In the genomic region with DNA sequence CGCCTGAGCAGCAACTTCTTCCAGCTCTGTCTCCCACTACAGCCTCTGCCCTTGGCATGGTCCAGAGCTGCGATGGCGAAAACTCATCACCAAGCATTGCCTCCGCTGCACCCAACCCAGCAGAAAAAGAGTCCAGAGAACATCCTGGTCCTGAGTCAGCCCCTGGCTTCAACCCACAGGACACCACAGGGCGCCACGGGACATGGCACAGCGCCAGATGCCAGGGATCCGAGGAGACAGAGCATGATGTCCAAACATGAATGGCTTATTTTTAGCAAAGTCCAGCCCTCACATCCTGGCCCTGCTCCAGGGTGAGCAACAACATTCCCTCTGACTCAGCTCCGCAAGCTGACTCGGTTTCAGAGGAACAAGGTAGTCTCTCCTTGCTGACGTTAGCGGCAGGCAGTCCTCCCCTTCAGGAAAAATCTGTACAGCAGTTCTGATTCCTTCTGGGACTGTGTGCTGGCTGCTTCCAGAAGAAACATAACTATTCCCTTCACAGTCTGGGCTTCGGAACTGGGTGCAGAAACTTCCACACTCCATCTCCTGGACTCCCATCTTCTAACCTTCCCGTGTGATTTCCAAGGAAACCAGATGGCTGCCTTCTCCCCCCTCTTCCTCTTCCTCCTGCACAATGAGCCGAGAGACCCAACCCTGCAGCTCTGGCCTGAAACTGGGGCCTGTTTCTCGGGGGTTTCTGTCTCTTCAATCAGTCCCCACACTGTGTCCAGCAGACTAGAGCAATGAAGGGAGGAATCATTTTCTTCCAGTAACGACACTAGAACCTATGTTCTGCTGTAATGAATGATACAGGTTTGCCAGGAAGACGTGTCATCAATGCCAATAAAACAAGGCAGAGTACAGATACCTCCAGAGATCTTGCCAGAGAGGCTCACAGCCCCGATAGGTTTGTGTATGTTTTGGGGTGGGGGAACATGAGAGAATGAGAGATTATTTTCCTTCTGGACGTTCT, we compare ENCODE assay signal across 1 cellular context.
TF ChIP-seq lines count a peak whose summit lies in the region.

No MANE protein-coding gene starts in this region.

TF ChIP-seq in HepG2, 621 proteins besides CTCF, POLR2A, EP300 and RAD21 (continued from another document and continues in another):
- TF ChIP-seq, protein P1, sequence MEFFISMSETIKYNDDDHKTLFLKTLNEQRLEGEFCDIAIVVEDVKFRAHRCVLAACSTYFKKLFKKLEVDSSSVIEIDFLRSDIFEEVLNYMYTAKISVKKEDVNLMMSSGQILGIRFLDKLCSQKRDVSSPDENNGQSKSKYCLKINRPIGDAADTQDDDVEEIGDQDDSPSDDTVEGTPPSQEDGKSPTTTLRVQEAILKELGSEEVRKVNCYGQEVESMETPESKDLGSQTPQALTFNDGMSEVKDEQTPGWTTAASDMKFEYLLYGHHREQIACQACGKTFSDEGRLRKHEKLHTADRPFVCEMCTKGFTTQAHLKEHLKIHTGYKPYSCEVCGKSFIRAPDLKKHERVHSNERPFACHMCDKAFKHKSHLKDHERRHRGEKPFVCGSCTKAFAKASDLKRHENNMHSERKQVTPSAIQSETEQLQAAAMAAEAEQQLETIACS (CRISPR knock-in tag; IDR thresholded peaks at IDR 0.05): no peak
- TF ChIP-seq RERE (CRISPR knock-in tag; IDR thresholded peaks at IDR 0.05; ENCODE audit: low read depth) (no peak), ZNF615 (CRISPR knock-in tag; IDR thresholded peaks at IDR 0.05; ENCODE audit: borderline replicate concordance) (no peak), ZNF768 (CRISPR knock-in tag; IDR thresholded peaks at IDR 0.05) (0 out of 2 replicates have a peak, but pooled peaks have one; percentile 29), AKAP8 (CRISPR knock-in tag; IDR thresholded peaks at IDR 0.05) (no peak), MAFG (CRISPR knock-in tag; IDR thresholded peaks at IDR 0.05) (no peak), SMC3 (IDR thresholded peaks at IDR 0.05; ENCODE audit: low read length) (no peak), HCFC1 (IDR thresholded peaks at IDR 0.05; ENCODE audit: low read depth, low read length) (no peak), DNMT3B (CRISPR knock-in tag; conservative IDR thresholded peaks at IDR 0.05) (peak; percentile 21; the same call in 1 of the 2 replicates), ZNF781 (CRISPR knock-in tag; IDR thresholded peaks at IDR 0.05; ENCODE audit: borderline replicate concordance, not compliant biosample characterization) (no peak), TOE1 (CRISPR knock-in tag; IDR thresholded peaks at IDR 0.05) (no peak), ZFP41 (CRISPR knock-in tag; IDR thresholded peaks at IDR 0.05; ENCODE audit: borderline replicate concordance) (no peak), MED13 (CRISPR knock-in tag; IDR thresholded peaks at IDR 0.05) (no peak), SP4 (CRISPR knock-in tag; IDR thresholded peaks at IDR 0.05) (no peak), NKX3-1 (CRISPR knock-in tag; IDR thresholded peaks at IDR 0.05) (no peak), ZNF549 (CRISPR knock-in tag; IDR thresholded peaks at IDR 0.05) (no peak), ZC3H4 (CRISPR knock-in tag; IDR thresholded peaks at IDR 0.05; ENCODE audit: borderline replicate concordance) (no peak), TAF15 (IDR thresholded peaks at IDR 0.05; ENCODE audit: low read depth, low read length, poor library complexity, severe bottlenecking) (no peak), POLR2AphosphoS2 (IDR thresholded peaks at IDR 0.05; ENCODE audit: low read depth, low read length) (no peak), NFE2 (CRISPR knock-in tag; IDR thresholded peaks at IDR 0.05) (no peak; the same call in 1 of the 2 replicates), MIER2 (CRISPR knock-in tag; IDR thresholded peaks at IDR 0.05) (0 out of 2 replicates have a peak, but pooled peaks have one; percentile 25), ZNF773 (CRISPR knock-in tag; IDR thresholded peaks at IDR 0.05; ENCODE audit: borderline replicate concordance) (no peak), ZNF878 (CRISPR knock-in tag; IDR thresholded peaks at IDR 0.05) (no peak), SMYD3 (CRISPR knock-in tag; IDR thresholded peaks at IDR 0.05) (no peak), ZNF343 (CRISPR knock-in tag; IDR thresholded peaks at IDR 0.05) (no peak), ARHGAP35 (CRISPR knock-in tag; IDR thresholded peaks at IDR 0.05; ENCODE audit: borderline replicate concordance) (peak; percentile 30; the same call in 1 of the 2 replicates), TEAD2 (CRISPR knock-in tag; IDR thresholded peaks at IDR 0.05) (no peak), ZNF574 (CRISPR knock-in tag; IDR thresholded peaks at IDR 0.05) (peak; percentile 60; the same call in 1 of the 2 replicates), ZMYM3 (CRISPR knock-in tag; IDR thresholded peaks at IDR 0.05) (peak; percentile 80; the same call in 1 of the 2 replicates), MIER3 (CRISPR knock-in tag; IDR thresholded peaks at IDR 0.05; ENCODE audit: borderline replicate concordance) (peak; percentile 86)
- TF ChIP-seq, protein P2, sequence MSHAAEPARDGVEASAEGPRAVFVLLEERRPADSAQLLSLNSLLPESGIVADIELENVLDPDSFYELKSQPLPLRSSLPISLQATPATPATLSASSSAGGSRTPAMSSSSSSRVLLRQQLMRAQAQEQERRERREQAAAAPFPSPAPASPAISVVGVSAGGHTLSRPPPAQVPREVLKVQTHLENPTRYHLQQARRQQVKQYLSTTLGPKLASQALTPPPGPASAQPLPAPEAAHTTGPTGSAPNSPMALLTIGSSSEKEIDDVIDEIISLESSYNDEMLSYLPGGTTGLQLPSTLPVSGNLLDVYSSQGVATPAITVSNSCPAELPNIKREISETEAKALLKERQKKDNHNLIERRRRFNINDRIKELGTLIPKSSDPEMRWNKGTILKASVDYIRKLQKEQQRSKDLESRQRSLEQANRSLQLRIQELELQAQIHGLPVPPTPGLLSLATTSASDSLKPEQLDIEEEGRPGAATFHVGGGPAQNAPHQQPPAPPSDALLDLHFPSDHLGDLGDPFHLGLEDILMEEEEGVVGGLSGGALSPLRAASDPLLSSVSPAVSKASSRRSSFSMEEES (CRISPR knock-in tag; IDR thresholded peaks at IDR 0.05): peak; percentile 87
- TF ChIP-seq, protein P3, sequence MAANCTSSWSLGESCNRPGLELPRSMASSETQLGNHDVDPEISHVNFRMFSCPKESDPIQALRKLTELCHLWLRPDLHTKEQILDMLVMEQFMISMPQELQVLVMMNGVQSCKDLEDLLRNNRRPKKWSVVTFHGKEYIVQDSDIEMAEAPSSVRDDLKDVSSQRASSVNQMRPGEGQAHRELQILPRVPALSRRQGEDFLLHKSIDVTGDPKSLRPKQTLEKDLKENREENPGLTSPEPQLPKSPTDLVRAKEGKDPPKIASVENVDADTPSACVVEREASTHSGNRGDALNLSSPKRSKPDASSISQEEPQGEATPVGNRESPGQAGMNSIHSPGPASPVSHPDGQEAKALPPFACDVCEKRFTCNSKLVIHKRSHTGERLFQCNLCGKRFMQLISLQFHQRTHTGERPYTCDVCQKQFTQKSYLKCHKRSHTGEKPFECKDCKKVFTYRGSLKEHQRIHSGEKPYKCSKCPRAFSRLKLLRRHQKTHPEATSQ (CRISPR knock-in tag; IDR thresholded peaks at IDR 0.05; ENCODE audit: borderline replicate concordance): no peak
- TF ChIP-seq, protein P4, sequence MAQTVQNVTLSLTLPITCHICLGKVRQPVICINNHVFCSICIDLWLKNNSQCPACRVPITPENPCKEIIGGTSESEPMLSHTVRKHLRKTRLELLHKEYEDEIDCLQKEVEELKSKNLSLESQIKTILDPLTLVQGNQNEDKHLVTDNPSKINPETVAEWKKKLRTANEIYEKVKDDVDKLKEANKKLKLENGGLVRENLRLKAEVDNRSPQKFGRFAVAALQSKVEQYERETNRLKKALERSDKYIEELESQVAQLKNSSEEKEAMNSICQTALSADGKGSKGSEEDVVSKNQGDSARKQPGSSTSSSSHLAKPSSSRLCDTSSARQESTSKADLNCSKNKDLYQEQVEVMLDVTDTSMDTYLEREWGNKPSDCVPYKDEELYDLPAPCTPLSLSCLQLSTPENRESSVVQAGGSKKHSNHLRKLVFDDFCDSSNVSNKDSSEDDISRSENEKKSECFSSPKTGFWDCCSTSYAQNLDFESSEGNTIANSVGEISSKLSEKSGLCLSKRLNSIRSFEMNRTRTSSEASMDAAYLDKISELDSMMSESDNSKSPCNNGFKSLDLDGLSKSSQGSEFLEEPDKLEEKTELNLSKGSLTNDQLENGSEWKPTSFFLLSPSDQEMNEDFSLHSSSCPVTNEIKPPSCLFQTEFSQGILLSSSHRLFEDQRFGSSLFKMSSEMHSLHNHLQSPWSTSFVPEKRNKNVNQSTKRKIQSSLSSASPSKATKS (CRISPR knock-in tag; IDR thresholded peaks at IDR 0.05): no peak
- TF ChIP-seq, protein P5, sequence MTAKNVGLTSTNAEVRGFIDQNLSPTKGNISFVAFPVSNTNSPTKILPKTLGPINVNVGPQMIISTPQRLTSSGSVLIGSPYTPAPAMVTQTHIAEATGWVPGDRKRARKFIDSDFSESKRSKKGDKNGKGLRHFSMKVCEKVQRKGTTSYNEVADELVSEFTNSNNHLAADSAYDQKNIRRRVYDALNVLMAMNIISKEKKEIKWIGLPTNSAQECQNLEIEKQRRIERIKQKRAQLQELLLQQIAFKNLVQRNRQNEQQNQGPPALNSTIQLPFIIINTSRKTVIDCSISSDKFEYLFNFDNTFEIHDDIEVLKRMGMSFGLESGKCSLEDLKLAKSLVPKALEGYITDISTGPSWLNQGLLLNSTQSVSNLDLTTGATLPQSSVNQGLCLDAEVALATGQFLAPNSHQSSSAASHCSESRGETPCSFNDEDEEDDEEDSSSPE (CRISPR knock-in tag; IDR thresholded peaks at IDR 0.05): no peak
- TF ChIP-seq, protein P6, sequence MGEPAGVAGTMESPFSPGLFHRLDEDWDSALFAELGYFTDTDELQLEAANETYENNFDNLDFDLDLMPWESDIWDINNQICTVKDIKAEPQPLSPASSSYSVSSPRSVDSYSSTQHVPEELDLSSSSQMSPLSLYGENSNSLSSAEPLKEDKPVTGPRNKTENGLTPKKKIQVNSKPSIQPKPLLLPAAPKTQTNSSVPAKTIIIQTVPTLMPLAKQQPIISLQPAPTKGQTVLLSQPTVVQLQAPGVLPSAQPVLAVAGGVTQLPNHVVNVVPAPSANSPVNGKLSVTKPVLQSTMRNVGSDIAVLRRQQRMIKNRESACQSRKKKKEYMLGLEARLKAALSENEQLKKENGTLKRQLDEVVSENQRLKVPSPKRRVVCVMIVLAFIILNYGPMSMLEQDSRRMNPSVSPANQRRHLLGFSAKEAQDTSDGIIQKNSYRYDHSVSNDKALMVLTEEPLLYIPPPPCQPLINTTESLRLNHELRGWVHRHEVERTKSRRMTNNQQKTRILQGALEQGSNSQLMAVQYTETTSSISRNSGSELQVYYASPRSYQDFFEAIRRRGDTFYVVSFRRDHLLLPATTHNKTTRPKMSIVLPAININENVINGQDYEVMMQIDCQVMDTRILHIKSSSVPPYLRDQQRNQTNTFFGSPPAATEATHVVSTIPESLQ (CRISPR knock-in tag; conservative IDR thresholded peaks at IDR 0.05): no peak
- TF ChIP-seq, protein P7, sequence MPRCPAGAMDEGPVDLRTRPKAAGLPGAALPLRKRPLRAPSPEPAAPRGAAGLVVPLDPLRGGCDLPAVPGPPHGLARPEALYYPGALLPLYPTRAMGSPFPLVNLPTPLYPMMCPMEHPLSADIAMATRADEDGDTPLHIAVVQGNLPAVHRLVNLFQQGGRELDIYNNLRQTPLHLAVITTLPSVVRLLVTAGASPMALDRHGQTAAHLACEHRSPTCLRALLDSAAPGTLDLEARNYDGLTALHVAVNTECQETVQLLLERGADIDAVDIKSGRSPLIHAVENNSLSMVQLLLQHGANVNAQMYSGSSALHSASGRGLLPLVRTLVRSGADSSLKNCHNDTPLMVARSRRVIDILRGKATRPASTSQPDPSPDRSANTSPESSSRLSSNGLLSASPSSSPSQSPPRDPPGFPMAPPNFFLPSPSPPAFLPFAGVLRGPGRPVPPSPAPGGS (CRISPR knock-in tag; IDR thresholded peaks at IDR 0.05): peak; percentile 29; the same call in 1 of the 2 replicates
